ENCODE assay signal across 8 cellular contexts in the genomic region with DNA sequence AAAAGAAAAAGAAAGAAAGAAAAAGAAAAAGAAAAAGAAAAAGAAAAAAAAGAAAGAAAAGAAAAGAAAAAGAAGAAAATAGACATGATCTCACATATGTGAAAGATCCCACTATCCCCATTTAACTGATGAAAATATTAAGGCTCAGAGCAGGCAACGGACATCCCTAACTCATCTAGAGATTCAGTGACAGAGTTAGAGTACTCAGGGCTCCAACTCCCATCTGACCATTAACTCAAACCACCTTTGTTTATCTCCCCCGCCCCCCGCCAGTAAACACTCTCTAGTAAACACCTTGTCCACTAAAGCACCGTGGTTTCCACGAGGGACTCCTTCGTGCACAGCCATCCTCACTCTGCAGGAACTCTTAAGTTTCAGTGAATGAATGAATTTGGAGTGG.
DNase-seq lines count a peak whose midpoint lies in the region; ATAC-seq and TF ChIP-seq lines count a peak whose summit lies in the region.

No MANE protein-coding gene starts in this region.

- H3K9me3 ChIP-seq in GM23248 (ENCODE audit: low read depth) (no peaks in the 10 kb centered on the region), gastroesophageal sphincter (no peaks in the 10 kb centered on the region), gastrocnemius medialis (no peaks in the 10 kb centered on the region)

- TF ChIP-seq EP300 in gastroesophageal sphincter (IDR thresholded peaks at IDR 0.05), result no peak

- ATAC-seq in gastroesophageal sphincter, result no peak
- no peak for ATAC-seq in gastrocnemius medialis

- WGBS in GM23248 (ENCODE audit: low coverage in 1 of 2, low lambda C conversion rate in 2 of 2, missing lambda C conversion rate in 2 of 2), 2 experiments, result 70 to 75% methylated on average over 6 of the region's 6 CpGs
- WGBS in gastroesophageal sphincter (ENCODE audit: low coverage in 1 of 2), 2 donors, result 76 to 79% methylated on average over 2 to 4 of the region's 6 CpGs

- H3K36me3 ChIP-seq in GM23248 (ENCODE audit: low read depth) (no peaks in the 10 kb centered on the region), gastroesophageal sphincter (no peaks in the 10 kb centered on the region), gastrocnemius medialis (no peaks in the 10 kb centered on the region)

- TF ChIP-seq CTCF in VCaP (conservative IDR thresholded peaks at IDR 0.05) (no peak), gastroesophageal sphincter (IDR thresholded peaks at IDR 0.05) (no peak), gastrocnemius medialis (IDR thresholded peaks at IDR 0.05 in 4 of 5, conservative IDR thresholded peaks at IDR 0.05 in 1 of 5) (no peak)

- DNase-seq in GM23248 (no peak), gastrocnemius medialis (no peak), NAMALWA (ENCODE audit: low spot score) (no peak), T1000 (lab: John Stamatoyannopoulos, UW) (no peak), hippocampal formation (lab: John Stamatoyannopoulos, UW) (no peak)
- no peak for DNase-seq in NK-92 treated with Interleukin-12 subunit alpha and Interleukin-12 subunit beta, amount 100 ng/mL, for 24 hours (lab: John Stamatoyannopoulos, UW)

- H3K79me2 ChIP-seq in GM23248 (ENCODE audit: insufficient read depth), result peaks cover 22% of the 10 kb centered on the region

- intact Hi-C loops in gastrocnemius medialis (cut with DNase I; ENCODE audit: low total_unique reads), result no loop called here

- H4K20me1 ChIP-seq in GM23248 (ENCODE audit: insufficient read depth), result no peaks in the 10 kb centered on the region

- H3K27ac ChIP-seq in GM23248 (peak overlapping the region; percentile 100), VCaP (peak overlapping the region; percentile 86), gastroesophageal sphincter (peak overlapping the region; percentile 90 to 99 (median 95)), gastrocnemius medialis (peak overlapping the region; percentile 86 to 95 (median 91))

- H2AFZ ChIP-seq in GM23248, result peak overlapping the region; percentile 60

- TF ChIP-seq POLR2A in gastroesophageal sphincter (IDR thresholded peaks at IDR 0.05), result no peak
- TF ChIP-seq POLR2A in gastrocnemius medialis (IDR thresholded peaks at IDR 0.05), result no peak

- H3K4me1 ChIP-seq in GM23248 (ENCODE audit: insufficient read depth) (peaks cover 42% of the 10 kb centered on the region), gastroesophageal sphincter (peaks cover 4 to 45% (median 38%) of the 10 kb centered on the region in 3 donors), gastrocnemius medialis (peaks cover 35 to 44% of the 10 kb centered on the region in 2 donors)

- H3K27me3 ChIP-seq in GM23248 (replicated peaks; ENCODE audit: insufficient read depth) (no peaks in the 10 kb centered on the region), gastroesophageal sphincter (no peaks in the 10 kb centered on the region), gastrocnemius medialis (no peaks in the 10 kb centered on the region)

- H3K4me3 ChIP-seq in GM23248 (peak overlapping the region; percentile 86), gastroesophageal sphincter (no peak overlapping the region), gastrocnemius medialis (no peak overlapping the region)

- H3K4me2 ChIP-seq in GM23248 (ENCODE audit: unreplicated experiment), result peak overlapping the region; percentile 99

- peaks cover 52% of the 10 kb centered on the region for H3F3A ChIP-seq in GM23248 (ENCODE audit: insufficient read depth)

- H3K9me2 ChIP-seq in GM23248 (ENCODE audit: insufficient read depth), result no peaks in the 10 kb centered on the region

- peak overlapping the region; percentile 99 for H3K9ac ChIP-seq in GM23248

- in situ Hi-C loops in GM23248 (cut with MboI) (loop anchor here (10.0 kb wide), 1 partner anchor 72 kb away; no protein-coding TSS in a partner anchor), gastrocnemius medialis (cut with MboI; ENCODE audit: low sequenced_read_pairs in 4 of 4) (loop anchor here in 3 of 4 donors (5.0 to 10.0 kb wide), 4 partner anchors 74 to 308 kb away; no protein-coding TSS in a partner anchor)
